9 cellular contexts compared by ENCODE assay signal in the genomic region with DNA sequence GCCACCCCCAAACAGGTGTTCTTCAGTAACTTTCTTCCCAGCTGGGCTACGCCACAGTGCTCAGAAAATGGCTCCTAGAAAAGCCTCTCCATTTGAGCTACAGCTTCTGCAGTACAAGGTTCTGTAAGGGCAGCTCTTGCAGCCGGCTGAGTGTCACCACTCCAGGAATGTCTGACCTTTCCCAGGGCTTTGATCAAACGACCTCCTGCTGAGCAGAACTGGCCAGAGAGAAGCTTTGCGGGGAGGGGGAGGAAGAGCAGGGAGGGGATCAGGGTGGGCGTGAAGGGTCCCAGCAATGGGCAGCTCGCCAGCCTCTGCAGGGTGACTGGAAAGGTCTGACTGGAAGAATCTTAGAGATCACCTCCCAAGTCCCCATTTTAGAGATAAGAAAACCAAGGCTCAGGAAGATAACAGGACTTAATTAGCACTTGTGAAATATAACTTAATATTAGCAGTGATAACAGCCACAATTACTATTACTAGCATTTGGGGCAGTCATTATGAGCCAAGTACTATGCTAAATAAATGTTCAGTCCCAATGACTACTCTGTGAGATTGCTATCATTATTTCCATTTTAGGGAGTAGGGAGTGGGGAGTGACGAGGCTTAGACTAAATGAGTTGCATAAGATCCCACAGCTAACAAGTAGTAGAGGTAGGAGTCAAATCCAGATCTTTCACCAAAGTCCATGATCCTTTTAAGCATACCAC. TPM values are rescaled to one million over a fixed set of nuclear protein-coding genes. Genes with fewer than 3 reads are reported as not detected.
DNase-seq lines count a peak whose midpoint lies in the region; ATAC-seq and TF ChIP-seq lines count a peak whose summit lies in the region.
"Had no signal": no experiment of that assay in that cellular context is flagged by ENCODE, and none has a peak within 500 bp of the region (broad histone marks: within the 10 kb centered on the region; RNA-seq: fewer than 3 reads in every experiment).

No MANE protein-coding gene starts in this region.

- H3K27me3 Mint-ChIP-seq in T-helper 1 cell treated with Interleukin-12 subunit alpha and Interleukin-12 subunit beta and Interleukin-4 antibody, amounts not matched to agents 30 μg/mL and 1 μg/mL, for 36 hours (ENCODE audit: low read depth) = no peaks in the 10 kb centered on the region
- no peaks in the 10 kb centered on the region for H3K27me3 Mint-ChIP-seq in nephron (ENCODE audit: low read depth)
- H3K27me3 Mint-ChIP-seq: stimulated activated memory B cell treated with anti-CD40 and anti-IgM and Interleukin-4, amounts not matched to agents 10 μg/mL and 1 μg/mL and 100 μg/mL, for 72 hours had no signal

- H3K27me3 ChIP-seq in foreskin keratinocyte = no peaks in the 10 kb centered on the region

- H3K27ac Mint-ChIP-seq in T-helper 1 cell treated with Interleukin-12 subunit alpha and Interleukin-12 subunit beta and Interleukin-4 antibody, amounts not matched to agents 30 μg/mL and 1 μg/mL, for 36 hours = peak overlapping the region; percentile 83
- peak overlapping the region; percentile 33 to 62 (median 47) for H3K27ac Mint-ChIP-seq in nephron
- H3K27ac Mint-ChIP-seq: stimulated activated memory B cell treated with anti-CD40 and anti-IgM and Interleukin-4, amounts not matched to agents 10 μg/mL and 1 μg/mL and 100 μg/mL, for 72 hours had no signal

- H3K36me3 Mint-ChIP-seq in T-helper 1 cell treated with Interleukin-12 subunit alpha and Interleukin-12 subunit beta and Interleukin-4 antibody, amounts not matched to agents 30 μg/mL and 1 μg/mL, for 36 hours (ENCODE audit: low read depth) = peaks cover 29% of the 10 kb centered on the region
- no peaks in the 10 kb centered on the region for H3K36me3 Mint-ChIP-seq in nephron (ENCODE audit: low read depth)
- H3K36me3 Mint-ChIP-seq: stimulated activated memory B cell treated with anti-CD40 and anti-IgM and Interleukin-4, amounts not matched to agents 10 μg/mL and 1 μg/mL and 100 μg/mL, for 72 hours had no signal

- TF ChIP-seq CTCF in nephron (IDR thresholded peaks at IDR 0.05; ENCODE audit: unreplicated experiment in 3 of 3) = no peak
- no peak for TF ChIP-seq CTCF in foreskin keratinocyte (conservative IDR thresholded peaks at IDR 0.05)

- ATAC-seq in foreskin keratinocyte = no peak
- no peak for ATAC-seq in HG02852 (IDR thresholded peaks at IDR 0.05; ENCODE audit: unreplicated experiment)
- no peak for ATAC-seq in HG03025 (IDR thresholded peaks at IDR 0.05; ENCODE audit: low FRiP score, unreplicated experiment)

- peaks cover 85% of the 10 kb centered on the region for H3K4me1 Mint-ChIP-seq in T-helper 1 cell treated with Interleukin-12 subunit alpha and Interleukin-12 subunit beta and Interleukin-4 antibody, amounts not matched to agents 30 μg/mL and 1 μg/mL, for 36 hours (ENCODE audit: low read depth)
- H3K4me1 Mint-ChIP-seq in nephron = peaks cover 46% of the 10 kb centered on the region

- H3K4me3 Mint-ChIP-seq in T-helper 1 cell treated with Interleukin-12 subunit alpha and Interleukin-12 subunit beta and Interleukin-4 antibody, amounts not matched to agents 30 μg/mL and 1 μg/mL, for 36 hours = peak overlapping the region; percentile 68
- H3K4me3 Mint-ChIP-seq in nephron = peak overlapping the region in 1 of 3 experiments; percentile 8
- H3K4me3 Mint-ChIP-seq: stimulated activated memory B cell treated with anti-CD40 and anti-IgM and Interleukin-4, amounts not matched to agents 10 μg/mL and 1 μg/mL and 100 μg/mL, for 72 hours had no signal

- H3K4me1 ChIP-seq in foreskin keratinocyte = no peaks in the 10 kb centered on the region

- no peaks in the 10 kb centered on the region for H3K9me3 Mint-ChIP-seq in T-helper 1 cell treated with Interleukin-12 subunit alpha and Interleukin-12 subunit beta and Interleukin-4 antibody, amounts not matched to agents 30 μg/mL and 1 μg/mL, for 36 hours
- H3K9me3 Mint-ChIP-seq in nephron = no peaks in the 10 kb centered on the region
- H3K9me3 Mint-ChIP-seq: stimulated activated memory B cell treated with anti-CD40 and anti-IgM and Interleukin-4, amounts not matched to agents 10 μg/mL and 1 μg/mL and 100 μg/mL, for 72 hours had no signal

- DNase-seq in T-helper 1 cell (no peak), NCI-H2227 treated with DMSO at 0.1 percent for 48 hours (lab: John Stamatoyannopoulos, UW) (peak; percentile 59), astrocyte of the hippocampus (ENCODE audit: low read depth, low spot score) (peak; percentile 64), foreskin keratinocyte (no peak)

- H3K27ac ChIP-seq in foreskin keratinocyte = no peak overlapping the region

RNA-seq across cellular contexts. Expression of a gene that starts 51.1 kb away (rescaled TPM):
- total RNA-seq in foreskin keratinocyte = 10.1 and 18.7 TPM in 2 replicates
- polyA plus RNA-seq in foreskin keratinocyte = 5.7 and 8.2 TPM in 2 replicates

Comparison
In these comparisons a context has a peak if more than half of its experiments do, and no peak if none do; other contexts are left out.
1. DNase-seq: peak in NCI-H2227 treated with DMSO at 0.1 percent for 48 hours (single experiment) and astrocyte of the hippocampus (single experiment); none in T-helper 1 cell (0 of 5) and foreskin keratinocyte (0 of 2).